Comparison of ENCODE assay signal across 34 cellular contexts in genomic region chr20:2204021-2204420, GRCh38.
"Had no signal": no experiment of that assay in that cellular context is flagged by ENCODE, and none has a peak within 500 bp of the region (broad histone marks: within the 10 kb centered on the region; RNA-seq: fewer than 3 reads in every experiment).

No MANE protein-coding gene starts in this region.

- H3K27ac ChIP-seq: KMS-11 had no signal

- DNase-seq: Karpas-422, Kasumi-1, MG63, MM.1S, MV-4-11, NCI-H1048, NCI-H1092, NCI-H1092 treated with DMSO at 0.1 percent for 48 hours, NCI-H1105, NCI-H1105 treated with DMSO at 0.1 percent for 48 hours, NCI-H1417, NCI-H1417 treated with DMSO at 0.1 percent for 48 hours, NCI-H1436, NCI-H1436 treated with DMSO at 0.1 percent for 48 hours, NCI-H146, NCI-H1694, NCI-H1694 treated with DMSO at 0.1 percent for 48 hours, NCI-H187, NCI-H187 treated with DMSO at 0.1 percent for 48 hours, NCI-H1930, NCI-H2029, NCI-H2029 treated with DMSO at 0.1 percent for 48 hours, NCI-H2081, NCI-H2081 treated with DMSO at 0.1 percent for 48 hours, NCI-H2107, NCI-H2171, NCI-H2171 treated with DMSO at 0.1 percent for 48 hours, NCI-H2227 treated with DMSO at 0.1 percent for 48 hours, NCI-H226, NCI-H345, NCI-H446 treated with DMSO at 0.1 percent for 48 hours, NCI-H510A, NCI-H510A treated with DMSO at 0.1 percent for 48 hours had no signal

- H3K4me3 ChIP-seq: MG63 had no signal

- H3K27me3 ChIP-seq: MG63 had no signal

- H3K9me3 ChIP-seq: MG63 had no signal

- H3K36me3 ChIP-seq: MG63 had no signal
